In the genomic region with DNA sequence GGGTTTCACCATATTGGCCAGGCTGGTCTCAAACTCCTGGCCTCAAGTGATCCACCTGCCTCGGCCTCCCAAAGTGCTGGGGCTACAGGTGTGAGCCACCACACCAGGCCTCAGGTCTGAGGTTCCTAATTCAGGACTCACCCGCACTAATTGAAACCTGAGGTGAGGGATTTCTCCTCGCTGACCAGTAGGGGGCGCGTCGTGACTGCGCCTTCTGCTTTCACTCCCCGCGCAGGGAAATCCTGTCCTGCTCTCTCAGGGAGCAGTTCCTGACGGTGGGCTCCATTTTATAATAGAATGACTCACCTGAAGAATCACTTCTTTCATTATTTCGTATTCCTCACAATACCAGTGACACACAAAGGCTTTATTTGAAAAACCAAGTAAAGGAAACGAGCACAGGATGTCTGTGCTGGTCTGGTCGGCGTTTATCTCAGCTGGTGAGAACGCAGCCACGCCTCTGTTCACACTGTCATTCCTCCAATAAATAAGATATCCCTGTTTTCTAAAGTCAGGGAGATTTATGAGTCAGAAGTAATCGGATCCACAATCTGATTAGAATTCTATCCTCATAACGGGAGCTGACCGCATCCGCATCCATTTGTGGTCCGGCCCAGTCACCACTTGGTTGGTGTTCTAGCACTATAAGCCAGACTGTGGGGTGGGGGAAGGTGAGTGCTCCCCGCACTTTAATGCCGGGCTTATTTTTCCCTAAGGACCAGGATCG, we compare ENCODE assay signal across 8 cellular contexts. TPM values are rescaled to one million over a fixed set of nuclear protein-coding genes. Genes with fewer than 3 reads are reported as not detected.
DNase-seq lines count a peak whose midpoint lies in the region; ATAC-seq and TF ChIP-seq lines count a peak whose summit lies in the region.

No MANE protein-coding gene starts in this region.

- intact Hi-C loops in right lobe of liver (cut with DNase I): loop anchor here in 1 of 2 donors (5.0 kb wide), 1 partner anchor 171 kb away; no protein-coding TSS in a partner anchor

- CTCF ChIA-PET in activated CD4-positive, alpha-beta memory T cell treated with anti-CD3 and anti-CD28 coated beads, Interleukin-2, amount 10 ng/mL, durations not matched to agents 7 days and 5 days (lab: Charles Lee): interaction anchor here (0.5 to 3.2 kb wide), 43 partner anchors 8 to 206 kb away, joined by 3 to 34 read pairs (median 4); a partner anchor contains a TSS

- ATAC-seq in HG03097 (IDR thresholded peaks at IDR 0.05; ENCODE audit: low FRiP score, unreplicated experiment) (peak; percentile 68), right lobe of liver (peak; percentile 96 to 99 (median 97))

- H3K4me1 Mint-ChIP-seq in activated CD4-positive, alpha-beta memory T cell treated with anti-CD3 and anti-CD28 coated beads, Interleukin-2, amount 10 ng/mL, durations not matched to agents 7 days and 5 days: peaks cover 29% of the 10 kb centered on the region

- H3K27me3 ChIP-seq in duodenal mucosa (ENCODE audit: control insufficient read depth in 1 of 2, insufficient read depth in 2 of 2, low read length in 2 of 2) (no peaks in the 10 kb centered on the region), right lobe of liver (no peaks in the 10 kb centered on the region)

- H3K9me3 Mint-ChIP-seq in activated CD4-positive, alpha-beta memory T cell treated with anti-CD3 and anti-CD28 coated beads, Interleukin-2, amount 10 ng/mL, durations not matched to agents 7 days and 5 days: no peaks in the 10 kb centered on the region

- peak; percentile 77 to 96 (median 94) for TF ChIP-seq CTCF in right lobe of liver (IDR thresholded peaks at IDR 0.05)

- H3K4me1 ChIP-seq in duodenal mucosa (ENCODE audit: control insufficient read depth in 1 of 2, insufficient read depth in 2 of 2, low read length in 2 of 2) (peaks cover 7 to 8% of the 10 kb centered on the region in 2 donors), right lobe of liver (no peaks in the 10 kb centered on the region)

- H3K27me3 Mint-ChIP-seq in activated CD4-positive, alpha-beta memory T cell treated with anti-CD3 and anti-CD28 coated beads, Interleukin-2, amount 10 ng/mL, durations not matched to agents 7 days and 5 days: peaks cover 5% of the 10 kb centered on the region

- H3K27ac Mint-ChIP-seq in activated CD4-positive, alpha-beta memory T cell treated with anti-CD3 and anti-CD28 coated beads, Interleukin-2, amount 10 ng/mL, durations not matched to agents 7 days and 5 days: peak overlapping the region; percentile 36

- no peaks in the 10 kb centered on the region for H3K36me3 Mint-ChIP-seq in activated CD4-positive, alpha-beta memory T cell treated with anti-CD3 and anti-CD28 coated beads, Interleukin-2, amount 10 ng/mL, durations not matched to agents 7 days and 5 days (ENCODE audit: low read depth)

- H3K9ac ChIP-seq in duodenal mucosa (ENCODE audit: low read depth in 1 of 2, low read length in 2 of 2): peak overlapping the region in 1 of 2 donors; percentile 72

- H3K4me3 ChIP-seq in duodenal mucosa (ENCODE audit: low read depth in 1 of 2, low read length in 2 of 2) (peak overlapping the region; percentile 57 to 58), right lobe of liver (no peak overlapping the region)

- TF ChIP-seq POLR2A in right lobe of liver (IDR thresholded peaks at IDR 0.05): no peak

- H3K27ac ChIP-seq in duodenal mucosa (ENCODE audit: low read depth, low read length) (no peak overlapping the region), right lobe of liver (peak overlapping the region in 1 of 3 donors; percentile 12)

- 30% methylated on average over 23 of the region's 24 CpGs for WGBS in right lobe of liver (ENCODE audit: insufficient coverage, low coverage, low lambda C conversion rate, missing lambda C conversion rate)

- H3K36me3 ChIP-seq in duodenal mucosa (ENCODE audit: control insufficient read depth in 1 of 2, insufficient read depth in 2 of 2, low read length in 2 of 2) (no peaks in the 10 kb centered on the region), right lobe of liver (no peaks in the 10 kb centered on the region)

- peak overlapping the region; percentile 30 for H3K4me3 Mint-ChIP-seq in activated CD4-positive, alpha-beta memory T cell treated with anti-CD3 and anti-CD28 coated beads, Interleukin-2, amount 10 ng/mL, durations not matched to agents 7 days and 5 days

- no peaks in the 10 kb centered on the region for H3K9me3 ChIP-seq in duodenal mucosa (ENCODE audit: control insufficient read depth in 1 of 2, low read length in 2 of 2)
- H3K9me3 ChIP-seq in right lobe of liver: no peaks in the 10 kb centered on the region

- DNase-seq in SIG-M5 treated with dmso at 0.1 percent for 504 hours (lab: John Stamatoyannopoulos, UW; ENCODE audit: unreplicated experiment): peak; percentile 68
- no peak for DNase-seq in SIG-M5 (lab: John Stamatoyannopoulos, UW)
- DNase-seq in NCI-H345 treated with DMSO at 0.1 percent for 48 hours (lab: John Stamatoyannopoulos, UW; ENCODE audit: unreplicated experiment): peak; percentile 3
- peak; percentile 79 for DNase-seq in activated CD4-positive, alpha-beta memory T cell treated with anti-CD3 and anti-CD28 coated beads, Interleukin-2, amount 10 ng/mL, durations not matched to agents 7 days and 5 days
- peak; percentile 78 to 84 (median 83) for DNase-seq in right lobe of liver
- peak; percentile 88 for DNase-seq in stimulated activated CD4-positive, alpha-beta T cell treated with anti-CD3 and anti-CD28 coated beads, Interleukin-4, amount 100 ng/mL, for 1 hour

- POLR2A ChIA-PET in activated CD4-positive, alpha-beta memory T cell treated with anti-CD3 and anti-CD28 coated beads, Interleukin-2, amount 10 ng/mL, durations not matched to agents 7 days and 5 days (lab: Charles Lee): interaction anchor here (0.9 to 2.9 kb wide), 5 partner anchors 9 to 185 kb away, joined by 3 to 23 read pairs (median 5); a partner anchor contains a TSS

RNA-seq across cellular contexts. Expression of a gene that starts 35.4 kb away (rescaled TPM):
- 10 to 100 TPM; 26.3 to 27.2 TPM for total RNA-seq in activated CD4-positive, alpha-beta memory T cell treated with anti-CD3 and anti-CD28 coated beads, Interleukin-2, amount 10 ng/mL, durations not matched to agents 7 days and 5 days
- 10 to 100 TPM; 12.5 to 26.0 (median 18.2) TPM for total RNA-seq in right lobe of liver

RNA-seq across cellular contexts. Expression of a gene that starts 39.2 kb away (rescaled TPM):
- 10 to 100 TPM; 11.8 to 15.0 TPM for total RNA-seq in activated CD4-positive, alpha-beta memory T cell treated with anti-CD3 and anti-CD28 coated beads, Interleukin-2, amount 10 ng/mL, durations not matched to agents 7 days and 5 days
- 1 to 10 TPM; 2.0 to 3.9 (median 2.5) TPM for total RNA-seq in right lobe of liver

Comparison
In these comparisons a context has a peak if more than half of its experiments do, and no peak if none do; other contexts are left out.
1. H3K4me3 ChIP-seq: peak in duodenal mucosa (2 of 2); none in right lobe of liver (0 of 3).